In the genomic region with DNA sequence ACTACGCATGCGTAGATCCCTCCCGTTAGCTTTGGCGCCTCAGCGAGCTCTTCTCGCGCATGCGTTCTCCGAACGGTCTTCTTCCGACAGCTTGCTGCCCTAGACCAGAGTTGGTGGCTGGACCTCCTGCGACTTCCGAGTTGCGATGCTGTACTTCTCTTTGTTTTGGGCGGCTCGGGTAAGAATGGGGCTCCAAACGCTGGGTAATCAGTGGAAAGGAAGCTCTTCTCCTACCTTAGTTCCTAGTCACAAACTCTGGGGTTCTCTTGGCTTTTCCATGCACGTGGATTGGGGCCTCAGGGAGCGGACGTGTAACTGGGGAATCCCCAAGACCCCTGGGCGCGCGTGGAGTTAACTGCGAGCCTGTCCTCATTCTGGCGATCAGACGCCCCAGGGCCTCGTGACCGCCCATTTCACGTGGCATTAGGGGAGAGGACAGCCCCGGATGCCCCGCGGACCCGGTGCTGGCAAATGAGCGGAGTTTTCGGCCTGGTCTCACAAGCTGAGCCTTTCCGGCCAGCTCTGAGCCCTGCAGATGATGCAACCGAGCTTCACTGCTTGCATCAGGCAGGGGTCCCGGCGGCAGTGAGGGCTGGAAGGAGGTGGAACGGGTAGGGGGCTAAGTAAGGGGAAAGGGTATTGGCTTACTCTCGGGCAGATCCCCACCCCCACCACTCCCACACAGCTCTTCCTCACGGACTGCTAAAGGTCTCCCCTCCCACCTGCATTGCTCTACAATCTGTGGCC, we compare ENCODE assay signal across 1 cellular context.
TF ChIP-seq lines count a peak whose summit lies in the region.

A gene (plus strand): TSS at position 78 of the 747 bp plus-strand sequence. CDS start 68 bp downstream, at position 146.

TF ChIP-seq in K562, 482 proteins besides CTCF, POLR2A, EP300 and RAD21 (continued from another document and continues in another):
- TF ChIP-seq MYBL2 (IDR thresholded peaks at IDR 0.05; ENCODE audit: low read depth) (no peak), MYBL2 (CRISPR knock-in tag; IDR thresholded peaks at IDR 0.05; ENCODE audit: borderline replicate concordance) (no peak), NCOA2 (IDR thresholded peaks at IDR 0.05; ENCODE audit: partially characterized antibody in 2 of 2) (no peak), POLR2AphosphoS5 (IDR thresholded peaks at IDR 0.05; ENCODE audit: control insufficient read depth, insufficient read depth, low read depth, low read length) (peak; percentile 47; the same call in 1 of the 2 replicates), CBFA2T2 (conservative IDR thresholded peaks at IDR 0.05) (no peak), ZNF324 (CRISPR knock-in tag; IDR thresholded peaks at IDR 0.05) (no peak), PTBP1 (IDR thresholded peaks at IDR 0.05; ENCODE audit: low read depth, low read length) (no peak), KAT2B (IDR thresholded peaks at IDR 0.05; ENCODE audit: low read depth, low read length) (no peak), TRIM28 (IDR thresholded peaks at IDR 0.05) (no peak), ETV6 (IDR thresholded peaks at IDR 0.05; ENCODE audit: borderline replicate concordance in 1 of 2, low read depth in 2 of 2, low read length in 1 of 2) (no peak), ETV6 (CRISPR knock-in tag; IDR thresholded peaks at IDR 0.05; ENCODE audit: borderline replicate concordance) (no peak), ZEB2 (IDR thresholded peaks at IDR 0.05) (no peak), ZNF583 (CRISPR knock-in tag; IDR thresholded peaks at IDR 0.05) (no peak), ZNF124 (CRISPR knock-in tag; IDR thresholded peaks at IDR 0.05) (no peak), NR2C2 (CRISPR knock-in tag; IDR thresholded peaks at IDR 0.05) (peak; percentile 72; the same call in 1 of the 2 replicates), NR2C2 (tag; IDR thresholded peaks at IDR 0.05) (peak; percentile 20; the same call in 1 of the 2 replicates), TAF7 (tag; IDR thresholded peaks at IDR 0.05) (0 out of 2 replicates have a peak, but pooled peaks have one; percentile 5), CEBPG (CRISPR knock-in tag; IDR thresholded peaks at IDR 0.05) (peak; percentile 99), CEBPG (tag; conservative IDR thresholded peaks at IDR 0.05 in 1 of 2, IDR thresholded peaks at IDR 0.05 in 1 of 2) (peak; percentile 98 to 99), OTX1 (CRISPR knock-in tag; IDR thresholded peaks at IDR 0.05) (no peak), IRF2 (CRISPR knock-in tag; IDR thresholded peaks at IDR 0.05) (no peak), SIN3B (IDR thresholded peaks at IDR 0.05; ENCODE audit: low read depth) (no peak), ZNF561 (CRISPR knock-in tag; conservative IDR thresholded peaks at IDR 0.05) (no peak), ZBTB17 (CRISPR knock-in tag; IDR thresholded peaks at IDR 0.05) (no peak), ZNF830 (CRISPR knock-in tag; IDR thresholded peaks at IDR 0.05) (no peak), BCL6 (CRISPR knock-in tag; IDR thresholded peaks at IDR 0.05) (no peak), CREB1 (IDR thresholded peaks at IDR 0.05) (peak; percentile 14; the same call in 1 of the 2 replicates), CREB1 (CRISPR knock-in tag; IDR thresholded peaks at IDR 0.05) (no peak), YBX1 (IDR thresholded peaks at IDR 0.05) (no peak), GABPA (tag; conservative IDR thresholded peaks at IDR 0.05; ENCODE audit: low read depth) (peak; percentile 65), SMARCE1 (IDR thresholded peaks at IDR 0.05) (no peak), WHSC1 (IDR thresholded peaks at IDR 0.05; ENCODE audit: low read length) (no peak)
- TF ChIP-seq, protein P1, sequence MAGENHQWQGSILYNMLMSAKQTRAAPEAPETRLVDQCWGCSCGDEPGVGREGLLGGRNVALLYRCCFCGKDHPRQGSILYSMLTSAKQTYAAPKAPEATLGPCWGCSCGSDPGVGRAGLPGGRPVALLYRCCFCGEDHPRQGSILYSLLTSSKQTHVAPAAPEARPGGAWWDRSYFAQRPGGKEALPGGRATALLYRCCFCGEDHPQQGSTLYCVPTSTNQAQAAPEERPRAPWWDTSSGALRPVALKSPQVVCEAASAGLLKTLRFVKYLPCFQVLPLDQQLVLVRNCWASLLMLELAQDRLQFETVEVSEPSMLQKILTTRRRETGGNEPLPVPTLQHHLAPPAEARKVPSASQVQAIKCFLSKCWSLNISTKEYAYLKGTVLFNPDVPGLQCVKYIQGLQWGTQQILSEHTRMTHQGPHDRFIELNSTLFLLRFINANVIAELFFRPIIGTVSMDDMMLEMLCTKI (IDR thresholded peaks at IDR 0.05; ENCODE audit: partially characterized antibody) = no peak
- TF ChIP-seq, protein P2, sequence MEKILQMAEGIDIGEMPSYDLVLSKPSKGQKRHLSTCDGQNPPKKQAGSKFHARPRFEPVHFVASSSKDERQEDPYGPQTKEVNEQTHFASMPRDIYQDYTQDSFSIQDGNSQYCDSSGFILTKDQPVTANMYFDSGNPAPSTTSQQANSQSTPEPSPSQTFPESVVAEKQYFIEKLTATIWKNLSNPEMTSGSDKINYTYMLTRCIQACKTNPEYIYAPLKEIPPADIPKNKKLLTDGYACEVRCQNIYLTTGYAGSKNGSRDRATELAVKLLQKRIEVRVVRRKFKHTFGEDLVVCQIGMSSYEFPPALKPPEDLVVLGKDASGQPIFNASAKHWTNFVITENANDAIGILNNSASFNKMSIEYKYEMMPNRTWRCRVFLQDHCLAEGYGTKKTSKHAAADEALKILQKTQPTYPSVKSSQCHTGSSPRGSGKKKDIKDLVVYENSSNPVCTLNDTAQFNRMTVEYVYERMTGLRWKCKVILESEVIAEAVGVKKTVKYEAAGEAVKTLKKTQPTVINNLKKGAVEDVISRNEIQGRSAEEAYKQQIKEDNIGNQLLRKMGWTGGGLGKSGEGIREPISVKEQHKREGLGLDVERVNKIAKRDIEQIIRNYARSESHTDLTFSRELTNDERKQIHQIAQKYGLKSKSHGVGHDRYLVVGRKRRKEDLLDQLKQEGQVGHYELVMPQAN (IDR thresholded peaks at IDR 0.05; ENCODE audit: borderline replicate concordance) = peak; percentile 84
- TF ChIP-seq, protein P3, sequence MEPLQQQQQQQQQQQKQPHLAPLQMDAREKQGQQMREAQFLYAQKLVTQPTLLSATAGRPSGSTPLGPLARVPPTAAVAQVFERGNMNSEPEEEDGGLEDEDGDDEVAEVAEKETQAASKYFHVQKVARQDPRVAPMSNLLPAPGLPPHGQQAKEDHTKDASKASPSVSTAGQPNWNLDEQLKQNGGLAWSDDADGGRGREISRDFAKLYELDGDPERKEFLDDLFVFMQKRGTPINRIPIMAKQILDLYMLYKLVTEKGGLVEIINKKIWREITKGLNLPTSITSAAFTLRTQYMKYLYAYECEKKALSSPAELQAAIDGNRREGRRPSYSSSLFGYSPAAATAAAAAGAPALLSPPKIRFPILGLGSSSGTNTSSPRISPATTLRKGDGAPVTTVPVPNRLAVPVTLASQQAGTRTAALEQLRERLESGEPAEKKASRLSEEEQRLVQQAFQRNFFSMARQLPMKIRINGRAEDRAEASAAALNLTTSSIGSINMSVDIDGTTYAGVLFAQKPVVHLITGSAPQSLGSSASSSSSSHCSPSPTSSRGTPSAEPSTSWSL (CRISPR knock-in tag; IDR thresholded peaks at IDR 0.05; ENCODE audit: borderline replicate concordance) = no peak
- TF ChIP-seq, protein P4, sequence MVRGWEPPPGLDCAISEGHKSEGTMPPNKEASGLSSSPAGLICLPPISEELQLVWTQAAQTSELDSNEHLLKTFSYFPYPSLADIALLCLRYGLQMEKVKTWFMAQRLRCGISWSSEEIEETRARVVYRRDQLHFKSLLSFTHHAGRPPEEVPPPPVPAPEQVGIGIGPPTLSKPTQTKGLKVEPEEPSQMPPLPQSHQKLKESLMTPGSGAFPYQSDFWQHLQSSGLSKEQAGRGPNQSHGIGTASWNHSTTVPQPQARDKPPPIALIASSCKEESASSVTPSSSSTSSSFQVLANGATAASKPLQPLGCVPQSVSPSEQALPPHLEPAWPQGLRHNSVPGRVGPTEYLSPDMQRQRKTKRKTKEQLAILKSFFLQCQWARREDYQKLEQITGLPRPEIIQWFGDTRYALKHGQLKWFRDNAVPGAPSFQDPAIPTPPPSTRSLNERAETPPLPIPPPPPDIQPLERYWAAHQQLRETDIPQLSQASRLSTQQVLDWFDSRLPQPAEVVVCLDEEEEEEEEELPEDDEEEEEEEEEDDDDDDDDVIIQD (CRISPR knock-in tag; IDR thresholded peaks at IDR 0.05) = no peak
- TF ChIP-seq, protein P5, sequence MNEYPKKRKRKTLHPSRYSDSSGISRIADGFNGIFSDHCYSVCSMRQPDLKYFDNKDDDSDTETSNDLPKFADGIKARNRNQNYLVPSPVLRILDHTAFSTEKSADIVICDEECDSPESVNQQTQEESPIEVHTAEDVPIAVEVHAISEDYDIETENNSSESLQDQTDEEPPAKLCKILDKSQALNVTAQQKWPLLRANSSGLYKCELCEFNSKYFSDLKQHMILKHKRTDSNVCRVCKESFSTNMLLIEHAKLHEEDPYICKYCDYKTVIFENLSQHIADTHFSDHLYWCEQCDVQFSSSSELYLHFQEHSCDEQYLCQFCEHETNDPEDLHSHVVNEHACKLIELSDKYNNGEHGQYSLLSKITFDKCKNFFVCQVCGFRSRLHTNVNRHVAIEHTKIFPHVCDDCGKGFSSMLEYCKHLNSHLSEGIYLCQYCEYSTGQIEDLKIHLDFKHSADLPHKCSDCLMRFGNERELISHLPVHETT (CRISPR knock-in tag; conservative IDR thresholded peaks at IDR 0.05 in 1 of 2, IDR thresholded peaks at IDR 0.05 in 1 of 2) = no peak
- TF ChIP-seq, protein P6, sequence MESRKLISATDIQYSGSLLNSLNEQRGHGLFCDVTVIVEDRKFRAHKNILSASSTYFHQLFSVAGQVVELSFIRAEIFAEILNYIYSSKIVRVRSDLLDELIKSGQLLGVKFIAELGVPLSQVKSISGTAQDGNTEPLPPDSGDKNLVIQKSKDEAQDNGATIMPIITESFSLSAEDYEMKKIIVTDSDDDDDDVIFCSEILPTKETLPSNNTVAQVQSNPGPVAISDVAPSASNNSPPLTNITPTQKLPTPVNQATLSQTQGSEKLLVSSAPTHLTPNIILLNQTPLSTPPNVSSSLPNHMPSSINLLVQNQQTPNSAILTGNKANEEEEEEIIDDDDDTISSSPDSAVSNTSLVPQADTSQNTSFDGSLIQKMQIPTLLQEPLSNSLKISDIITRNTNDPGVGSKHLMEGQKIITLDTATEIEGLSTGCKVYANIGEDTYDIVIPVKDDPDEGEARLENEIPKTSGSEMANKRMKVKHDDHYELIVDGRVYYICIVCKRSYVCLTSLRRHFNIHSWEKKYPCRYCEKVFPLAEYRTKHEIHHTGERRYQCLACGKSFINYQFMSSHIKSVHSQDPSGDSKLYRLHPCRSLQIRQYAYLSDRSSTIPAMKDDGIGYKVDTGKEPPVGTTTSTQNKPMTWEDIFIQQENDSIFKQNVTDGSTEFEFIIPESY (CRISPR knock-in tag; IDR thresholded peaks at IDR 0.05) = no peak
- TF ChIP-seq, protein P7, sequence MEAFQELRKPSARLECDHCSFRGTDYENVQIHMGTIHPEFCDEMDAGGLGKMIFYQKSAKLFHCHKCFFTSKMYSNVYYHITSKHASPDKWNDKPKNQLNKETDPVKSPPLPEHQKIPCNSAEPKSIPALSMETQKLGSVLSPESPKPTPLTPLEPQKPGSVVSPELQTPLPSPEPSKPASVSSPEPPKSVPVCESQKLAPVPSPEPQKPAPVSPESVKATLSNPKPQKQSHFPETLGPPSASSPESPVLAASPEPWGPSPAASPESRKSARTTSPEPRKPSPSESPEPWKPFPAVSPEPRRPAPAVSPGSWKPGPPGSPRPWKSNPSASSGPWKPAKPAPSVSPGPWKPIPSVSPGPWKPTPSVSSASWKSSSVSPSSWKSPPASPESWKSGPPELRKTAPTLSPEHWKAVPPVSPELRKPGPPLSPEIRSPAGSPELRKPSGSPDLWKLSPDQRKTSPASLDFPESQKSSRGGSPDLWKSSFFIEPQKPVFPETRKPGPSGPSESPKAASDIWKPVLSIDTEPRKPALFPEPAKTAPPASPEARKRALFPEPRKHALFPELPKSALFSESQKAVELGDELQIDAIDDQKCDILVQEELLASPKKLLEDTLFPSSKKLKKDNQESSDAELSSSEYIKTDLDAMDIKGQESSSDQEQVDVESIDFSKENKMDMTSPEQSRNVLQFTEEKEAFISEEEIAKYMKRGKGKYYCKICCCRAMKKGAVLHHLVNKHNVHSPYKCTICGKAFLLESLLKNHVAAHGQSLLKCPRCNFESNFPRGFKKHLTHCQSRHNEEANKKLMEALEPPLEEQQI (IDR thresholded peaks at IDR 0.05) = no peak
- TF ChIP-seq, protein P8, sequence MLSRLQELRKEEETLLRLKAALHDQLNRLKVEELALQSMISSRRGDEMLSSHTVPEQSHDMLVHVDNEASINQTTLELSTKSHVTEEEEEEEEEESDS (CRISPR knock-in tag; IDR thresholded peaks at IDR 0.05) = no peak
- TF ChIP-seq, protein P9, sequence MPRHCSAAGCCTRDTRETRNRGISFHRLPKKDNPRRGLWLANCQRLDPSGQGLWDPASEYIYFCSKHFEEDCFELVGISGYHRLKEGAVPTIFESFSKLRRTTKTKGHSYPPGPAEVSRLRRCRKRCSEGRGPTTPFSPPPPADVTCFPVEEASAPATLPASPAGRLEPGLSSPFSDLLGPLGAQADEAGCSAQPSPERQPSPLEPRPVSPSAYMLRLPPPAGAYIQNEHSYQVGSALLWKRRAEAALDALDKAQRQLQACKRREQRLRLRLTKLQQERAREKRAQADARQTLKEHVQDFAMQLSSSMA (CRISPR knock-in tag; IDR thresholded peaks at IDR 0.05) = no peak
- TF ChIP-seq, protein P10, sequence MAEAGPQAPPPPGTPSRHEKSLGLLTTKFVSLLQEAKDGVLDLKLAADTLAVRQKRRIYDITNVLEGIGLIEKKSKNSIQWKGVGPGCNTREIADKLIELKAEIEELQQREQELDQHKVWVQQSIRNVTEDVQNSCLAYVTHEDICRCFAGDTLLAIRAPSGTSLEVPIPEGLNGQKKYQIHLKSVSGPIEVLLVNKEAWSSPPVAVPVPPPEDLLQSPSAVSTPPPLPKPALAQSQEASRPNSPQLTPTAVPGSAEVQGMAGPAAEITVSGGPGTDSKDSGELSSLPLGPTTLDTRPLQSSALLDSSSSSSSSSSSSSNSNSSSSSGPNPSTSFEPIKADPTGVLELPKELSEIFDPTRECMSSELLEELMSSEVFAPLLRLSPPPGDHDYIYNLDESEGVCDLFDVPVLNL (CRISPR knock-in tag; IDR thresholded peaks at IDR 0.05; ENCODE audit: low read depth) = peak; percentile 42; the same call in 1 of the 2 replicates
- TF ChIP-seq, protein P11, sequence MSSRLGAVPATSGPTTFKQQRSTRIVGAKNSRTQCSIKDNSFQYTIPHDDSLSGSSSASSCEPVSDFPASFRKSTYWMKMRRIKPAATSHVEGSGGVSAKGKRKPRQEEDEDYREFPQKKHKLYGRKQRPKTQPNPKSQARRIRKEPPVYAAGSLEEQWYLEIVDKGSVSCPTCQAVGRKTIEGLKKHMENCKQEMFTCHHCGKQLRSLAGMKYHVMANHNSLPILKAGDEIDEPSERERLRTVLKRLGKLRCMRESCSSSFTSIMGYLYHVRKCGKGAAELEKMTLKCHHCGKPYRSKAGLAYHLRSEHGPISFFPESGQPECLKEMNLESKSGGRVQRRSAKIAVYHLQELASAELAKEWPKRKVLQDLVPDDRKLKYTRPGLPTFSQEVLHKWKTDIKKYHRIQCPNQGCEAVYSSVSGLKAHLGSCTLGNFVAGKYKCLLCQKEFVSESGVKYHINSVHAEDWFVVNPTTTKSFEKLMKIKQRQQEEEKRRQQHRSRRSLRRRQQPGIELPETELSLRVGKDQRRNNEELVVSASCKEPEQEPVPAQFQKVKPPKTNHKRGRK (tag; IDR thresholded peaks at IDR 0.05) = no peak
- TF ChIP-seq, protein P12, sequence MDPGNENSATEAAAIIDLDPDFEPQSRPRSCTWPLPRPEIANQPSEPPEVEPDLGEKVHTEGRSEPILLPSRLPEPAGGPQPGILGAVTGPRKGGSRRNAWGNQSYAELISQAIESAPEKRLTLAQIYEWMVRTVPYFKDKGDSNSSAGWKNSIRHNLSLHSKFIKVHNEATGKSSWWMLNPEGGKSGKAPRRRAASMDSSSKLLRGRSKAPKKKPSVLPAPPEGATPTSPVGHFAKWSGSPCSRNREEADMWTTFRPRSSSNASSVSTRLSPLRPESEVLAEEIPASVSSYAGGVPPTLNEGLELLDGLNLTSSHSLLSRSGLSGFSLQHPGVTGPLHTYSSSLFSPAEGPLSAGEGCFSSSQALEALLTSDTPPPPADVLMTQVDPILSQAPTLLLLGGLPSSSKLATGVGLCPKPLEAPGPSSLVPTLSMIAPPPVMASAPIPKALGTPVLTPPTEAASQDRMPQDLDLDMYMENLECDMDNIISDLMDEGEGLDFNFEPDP (CRISPR knock-in tag; IDR thresholded peaks at IDR 0.05) = no peak
